In genomic region chr1:30379684-30380624, GRCh38 we compare ENCODE assay signal across 2 cellular contexts.
TF ChIP-seq lines count a peak whose summit lies in the region.

No MANE protein-coding gene starts in this region.

TF ChIP-seq in GM23338, 12 proteins besides CTCF, POLR2A, EP300 and RAD21 (continued from another document):
- TF ChIP-seq ZNF462 (CRISPR knock-in tag; IDR thresholded peaks at IDR 0.05) (no peak), POLR2AphosphoS5 (IDR thresholded peaks at IDR 0.05; ENCODE audit: low read depth) (no peak), CREB1 (CRISPR knock-in tag; IDR thresholded peaks at IDR 0.05; ENCODE audit: low read depth) (no peak), JUNB (IDR thresholded peaks at IDR 0.05; ENCODE audit: unreplicated experiment) (no peak), ZNF114 (CRISPR knock-in tag; IDR thresholded peaks at IDR 0.05) (no peak), NANOG (IDR thresholded peaks at IDR 0.05; ENCODE audit: borderline replicate concordance) (no peak), STAT1 (IDR thresholded peaks at IDR 0.05; ENCODE audit: unreplicated experiment) (no peak), EZH2 (IDR thresholded peaks at IDR 0.05; ENCODE audit: low read depth, unreplicated experiment) (no peak)
- TF ChIP-seq, protein P1, sequence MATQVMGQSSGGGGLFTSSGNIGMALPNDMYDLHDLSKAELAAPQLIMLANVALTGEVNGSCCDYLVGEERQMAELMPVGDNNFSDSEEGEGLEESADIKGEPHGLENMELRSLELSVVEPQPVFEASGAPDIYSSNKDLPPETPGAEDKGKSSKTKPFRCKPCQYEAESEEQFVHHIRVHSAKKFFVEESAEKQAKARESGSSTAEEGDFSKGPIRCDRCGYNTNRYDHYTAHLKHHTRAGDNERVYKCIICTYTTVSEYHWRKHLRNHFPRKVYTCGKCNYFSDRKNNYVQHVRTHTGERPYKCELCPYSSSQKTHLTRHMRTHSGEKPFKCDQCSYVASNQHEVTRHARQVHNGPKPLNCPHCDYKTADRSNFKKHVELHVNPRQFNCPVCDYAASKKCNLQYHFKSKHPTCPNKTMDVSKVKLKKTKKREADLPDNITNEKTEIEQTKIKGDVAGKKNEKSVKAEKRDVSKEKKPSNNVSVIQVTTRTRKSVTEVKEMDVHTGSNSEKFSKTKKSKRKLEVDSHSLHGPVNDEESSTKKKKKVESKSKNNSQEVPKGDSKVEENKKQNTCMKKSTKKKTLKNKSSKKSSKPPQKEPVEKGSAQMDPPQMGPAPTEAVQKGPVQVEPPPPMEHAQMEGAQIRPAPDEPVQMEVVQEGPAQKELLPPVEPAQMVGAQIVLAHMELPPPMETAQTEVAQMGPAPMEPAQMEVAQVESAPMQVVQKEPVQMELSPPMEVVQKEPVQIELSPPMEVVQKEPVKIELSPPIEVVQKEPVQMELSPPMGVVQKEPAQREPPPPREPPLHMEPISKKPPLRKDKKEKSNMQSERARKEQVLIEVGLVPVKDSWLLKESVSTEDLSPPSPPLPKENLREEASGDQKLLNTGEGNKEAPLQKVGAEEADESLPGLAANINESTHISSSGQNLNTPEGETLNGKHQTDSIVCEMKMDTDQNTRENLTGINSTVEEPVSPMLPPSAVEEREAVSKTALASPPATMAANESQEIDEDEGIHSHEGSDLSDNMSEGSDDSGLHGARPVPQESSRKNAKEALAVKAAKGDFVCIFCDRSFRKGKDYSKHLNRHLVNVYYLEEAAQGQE (IDR thresholded peaks at IDR 0.05; ENCODE audit: unreplicated experiment), result no peak
- TF ChIP-seq, protein P2, sequence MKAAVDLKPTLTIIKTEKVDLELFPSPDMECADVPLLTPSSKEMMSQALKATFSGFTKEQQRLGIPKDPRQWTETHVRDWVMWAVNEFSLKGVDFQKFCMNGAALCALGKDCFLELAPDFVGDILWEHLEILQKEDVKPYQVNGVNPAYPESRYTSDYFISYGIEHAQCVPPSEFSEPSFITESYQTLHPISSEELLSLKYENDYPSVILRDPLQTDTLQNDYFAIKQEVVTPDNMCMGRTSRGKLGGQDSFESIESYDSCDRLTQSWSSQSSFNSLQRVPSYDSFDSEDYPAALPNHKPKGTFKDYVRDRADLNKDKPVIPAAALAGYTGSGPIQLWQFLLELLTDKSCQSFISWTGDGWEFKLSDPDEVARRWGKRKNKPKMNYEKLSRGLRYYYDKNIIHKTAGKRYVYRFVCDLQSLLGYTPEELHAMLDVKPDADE (IDR thresholded peaks at IDR 0.05), result no peak

TF ChIP-seq in HepG2, 621 proteins besides CTCF, POLR2A, EP300 and RAD21 (continued from another document):
- TF ChIP-seq ZBTB40 (IDR thresholded peaks at IDR 0.05), result no peak
- TF ChIP-seq ZBTB40 (CRISPR knock-in tag; IDR thresholded peaks at IDR 0.05), result no peak
- TF ChIP-seq ZNF326 (CRISPR knock-in tag; IDR thresholded peaks at IDR 0.05; ENCODE audit: borderline replicate concordance), result no peak
- peak; percentile 55; the same call in 1 of the 2 replicates for TF ChIP-seq ELF3 (CRISPR knock-in tag; IDR thresholded peaks at IDR 0.05)
- TF ChIP-seq MXD1 (CRISPR knock-in tag; IDR thresholded peaks at IDR 0.05), result peak; percentile 37; the same call in 1 of the 2 replicates
- TF ChIP-seq SMC3 (IDR thresholded peaks at IDR 0.05; ENCODE audit: low read length), result peak; percentile 54; the same call in 1 of the 2 replicates
- TF ChIP-seq, protein P3, sequence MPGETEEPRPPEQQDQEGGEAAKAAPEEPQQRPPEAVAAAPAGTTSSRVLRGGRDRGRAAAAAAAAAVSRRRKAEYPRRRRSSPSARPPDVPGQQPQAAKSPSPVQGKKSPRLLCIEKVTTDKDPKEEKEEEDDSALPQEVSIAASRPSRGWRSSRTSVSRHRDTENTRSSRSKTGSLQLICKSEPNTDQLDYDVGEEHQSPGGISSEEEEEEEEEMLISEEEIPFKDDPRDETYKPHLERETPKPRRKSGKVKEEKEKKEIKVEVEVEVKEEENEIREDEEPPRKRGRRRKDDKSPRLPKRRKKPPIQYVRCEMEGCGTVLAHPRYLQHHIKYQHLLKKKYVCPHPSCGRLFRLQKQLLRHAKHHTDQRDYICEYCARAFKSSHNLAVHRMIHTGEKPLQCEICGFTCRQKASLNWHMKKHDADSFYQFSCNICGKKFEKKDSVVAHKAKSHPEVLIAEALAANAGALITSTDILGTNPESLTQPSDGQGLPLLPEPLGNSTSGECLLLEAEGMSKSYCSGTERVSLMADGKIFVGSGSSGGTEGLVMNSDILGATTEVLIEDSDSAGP (CRISPR knock-in tag; IDR thresholded peaks at IDR 0.05; ENCODE audit: borderline replicate concordance), result peak; percentile 57; the same call in 1 of the 2 replicates
- 0 out of 2 replicates have a peak, but pooled peaks have one; percentile 31 for TF ChIP-seq HNRNPL (IDR thresholded peaks at IDR 0.05; ENCODE audit: low read depth, low read length)
- TF ChIP-seq, protein P4, sequence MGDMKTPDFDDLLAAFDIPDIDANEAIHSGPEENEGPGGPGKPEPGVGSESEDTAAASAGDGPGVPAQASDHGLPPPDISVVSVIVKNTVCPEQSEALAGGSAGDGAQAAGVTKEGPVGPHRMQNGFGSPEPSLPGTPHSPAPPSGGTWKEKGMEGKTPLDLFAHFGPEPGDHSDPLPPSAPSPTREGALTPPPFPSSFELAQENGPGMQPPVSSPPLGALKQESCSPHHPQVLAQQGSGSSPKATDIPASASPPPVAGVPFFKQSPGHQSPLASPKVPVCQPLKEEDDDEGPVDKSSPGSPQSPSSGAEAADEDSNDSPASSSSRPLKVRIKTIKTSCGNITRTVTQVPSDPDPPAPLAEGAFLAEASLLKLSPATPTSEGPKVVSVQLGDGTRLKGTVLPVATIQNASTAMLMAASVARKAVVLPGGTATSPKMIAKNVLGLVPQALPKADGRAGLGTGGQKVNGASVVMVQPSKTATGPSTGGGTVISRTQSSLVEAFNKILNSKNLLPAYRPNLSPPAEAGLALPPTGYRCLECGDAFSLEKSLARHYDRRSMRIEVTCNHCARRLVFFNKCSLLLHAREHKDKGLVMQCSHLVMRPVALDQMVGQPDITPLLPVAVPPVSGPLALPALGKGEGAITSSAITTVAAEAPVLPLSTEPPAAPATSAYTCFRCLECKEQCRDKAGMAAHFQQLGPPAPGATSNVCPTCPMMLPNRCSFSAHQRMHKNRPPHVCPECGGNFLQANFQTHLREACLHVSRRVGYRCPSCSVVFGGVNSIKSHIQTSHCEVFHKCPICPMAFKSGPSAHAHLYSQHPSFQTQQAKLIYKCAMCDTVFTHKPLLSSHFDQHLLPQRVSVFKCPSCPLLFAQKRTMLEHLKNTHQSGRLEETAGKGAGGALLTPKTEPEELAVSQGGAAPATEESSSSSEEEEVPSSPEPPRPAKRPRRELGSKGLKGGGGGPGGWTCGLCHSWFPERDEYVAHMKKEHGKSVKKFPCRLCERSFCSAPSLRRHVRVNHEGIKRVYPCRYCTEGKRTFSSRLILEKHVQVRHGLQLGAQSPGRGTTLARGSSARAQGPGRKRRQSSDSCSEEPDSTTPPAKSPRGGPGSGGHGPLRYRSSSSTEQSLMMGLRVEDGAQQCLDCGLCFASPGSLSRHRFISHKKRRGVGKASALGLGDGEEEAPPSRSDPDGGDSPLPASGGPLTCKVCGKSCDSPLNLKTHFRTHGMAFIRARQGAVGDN (CRISPR knock-in tag; IDR thresholded peaks at IDR 0.05), result peak; percentile 26; the same call in 1 of the 2 replicates
- 0 out of 2 replicates have a peak, but pooled peaks have one; percentile 35 for TF ChIP-seq MYC (CRISPR knock-in tag; IDR thresholded peaks at IDR 0.05; ENCODE audit: borderline replicate concordance)
- 0 out of 2 replicates have a peak, but pooled peaks have one; percentile 19 for TF ChIP-seq ZNF121 (CRISPR knock-in tag; IDR thresholded peaks at IDR 0.05)
- TF ChIP-seq STAG1 (CRISPR knock-in tag; IDR thresholded peaks at IDR 0.05), result peak; percentile 66
- TF ChIP-seq POLR2AphosphoS5 (IDR thresholded peaks at IDR 0.05; ENCODE audit: low read depth, low read length), result no peak
